In genomic region chr19:8307400-8307964, GRCh38 we compare ENCODE assay signal across 6 cellular contexts. TPM values are rescaled to one million over a fixed set of nuclear protein-coding genes. Genes with fewer than 3 reads are reported as not detected.
A peak's percentile ranks its signal among the peaks of the same experiment; 100 is the strongest.
DNase-seq lines count a peak whose midpoint lies in the region; ATAC-seq, FAIRE-seq and TF ChIP-seq lines count a peak whose summit lies in the region.

No MANE protein-coding gene starts in this region.

- peak overlapping the region; percentile 96 for H3K4me3 Mint-ChIP-seq in activated CD4-positive, alpha-beta memory T cell treated with anti-CD3 and anti-CD28 coated beads for 36 hours

- peak overlapping the region; percentile 92 for H3K27ac Mint-ChIP-seq in activated CD4-positive, alpha-beta memory T cell treated with anti-CD3 and anti-CD28 coated beads for 36 hours

- peak overlapping the region; percentile 58 for H3K4me3 ChIP-seq in GM12864 (ENCODE audit: low read depth, low read length)

- H3K27me3 Mint-ChIP-seq in activated CD4-positive, alpha-beta memory T cell treated with anti-CD3 and anti-CD28 coated beads for 36 hours: no peaks in the 10 kb centered on the region

- intact Hi-C loops in activated CD4-positive, alpha-beta memory T cell treated with anti-CD3 and anti-CD28 coated beads for 36 hours (cut with micrococcal nuclease): loop anchor here (5.0 kb wide), 1 partner anchor 1800 kb away; the partner anchor contains the start of gene PPAN

- peaks cover 31% of the 10 kb centered on the region for H3K4me1 Mint-ChIP-seq in activated CD4-positive, alpha-beta memory T cell treated with anti-CD3 and anti-CD28 coated beads for 36 hours (ENCODE audit: low read depth)

- TF ChIP-seq CTCF in GM12864 (IDR thresholded peaks at IDR 0.05; ENCODE audit: low read depth, low read length, missing control alignments): peak; percentile 16

- peak; percentile 27 for ATAC-seq in left lobe of liver

- no peak for FAIRE-seq in HTR-8/SVneo (lab: Jason Lieb, UNC)

- peaks cover 9% of the 10 kb centered on the region for H3K36me3 Mint-ChIP-seq in activated CD4-positive, alpha-beta memory T cell treated with anti-CD3 and anti-CD28 coated beads for 36 hours

- no peaks in the 10 kb centered on the region for H3K9me3 Mint-ChIP-seq in activated CD4-positive, alpha-beta memory T cell treated with anti-CD3 and anti-CD28 coated beads for 36 hours

- DNase-seq in GM12864 (ENCODE audit: low read depth) (no peak), left lobe of liver (ENCODE audit: low spot score) (no peak), NCI-H187 treated with DMSO at 0.1 percent for 48 hours (lab: John Stamatoyannopoulos, UW) (no peak), nucleus accumbens (lab: John Stamatoyannopoulos, UW) (no peak), HTR-8/SVneo (ENCODE audit: insufficient read length, low spot score) (no peak)
- DNase-seq in activated CD4-positive, alpha-beta memory T cell treated with anti-CD3 and anti-CD28 coated beads for 36 hours: peak; percentile 8

- CTCF ChIA-PET in activated CD4-positive, alpha-beta memory T cell treated with anti-CD3 and anti-CD28 coated beads for 36 hours (lab: Charles Lee): no interaction called here

- POLR2A ChIA-PET in activated CD4-positive, alpha-beta memory T cell treated with anti-CD3 and anti-CD28 coated beads for 36 hours (lab: Charles Lee): interaction anchor here (1.0 kb wide), 1 partner anchor 27 kb away, joined by 3 read pairs; no protein-coding TSS in a partner anchor

RNA-seq across cellular contexts. Expression of gene CD320, which starts 0.7 kb away (rescaled TPM):
- total RNA-seq in activated CD4-positive, alpha-beta memory T cell treated with anti-CD3 and anti-CD28 coated beads for 36 hours: 10 to 100 TPM; 44.9 to 45.4 TPM
- total RNA-seq in left lobe of liver: 16.3 TPM

RNA-seq across cellular contexts. Expression of gene NDUFA7, which starts 13.7 kb away (rescaled TPM):
- 10 to 100 TPM; 84.2 to 85.1 TPM for total RNA-seq in activated CD4-positive, alpha-beta memory T cell treated with anti-CD3 and anti-CD28 coated beads for 36 hours
- total RNA-seq in left lobe of liver: 28.5 TPM

RNA-seq across cellular contexts. Expression of gene RPS28, which starts 13.8 kb away (rescaled TPM):
- 1,000 to 10,000 TPM; 2,068 to 2,091 TPM for total RNA-seq in activated CD4-positive, alpha-beta memory T cell treated with anti-CD3 and anti-CD28 coated beads for 36 hours
- 653 TPM for total RNA-seq in left lobe of liver

RNA-seq across cellular contexts. Expression of gene KANK3, which starts 35.6 kb away (rescaled TPM):
- total RNA-seq in activated CD4-positive, alpha-beta memory T cell treated with anti-CD3 and anti-CD28 coated beads for 36 hours: 1 to 10 TPM; 2.3 to 2.9 TPM
- 7.2 TPM for total RNA-seq in left lobe of liver

RNA-seq across cellular contexts. Expression of gene ANGPTL4, which starts 56.5 kb away (rescaled TPM):
- 1 to 10 TPM; 1.7 to 2.9 TPM for total RNA-seq in activated CD4-positive, alpha-beta memory T cell treated with anti-CD3 and anti-CD28 coated beads for 36 hours
- 64.2 TPM for total RNA-seq in left lobe of liver
